ENCODE assay signal across 15 cellular contexts in genomic region chr12:106228320-106228710, GRCh38.
"Had no signal": no experiment of that assay in that cellular context is flagged by ENCODE, and none has a peak within 500 bp of the region (broad histone marks: within the 10 kb centered on the region; RNA-seq: fewer than 3 reads in every experiment).

No MANE protein-coding gene starts in this region.

- H3K4me1 ChIP-seq: prostate gland had no signal

- H3K4me3 ChIP-seq: cardiac muscle cell, gastrocnemius medialis, lower lobe of right lung, ovary, prostate gland, thyroid gland, upper lobe of right lung had no signal

- H3K27ac Mint-ChIP-seq: activated naive CD8-positive, alpha-beta T cell treated with anti-CD3 and anti-CD28 coated beads, Interleukin-2, amount 50 U/mL, for 24 hours; dendritic cell treated with granulocyte-macrophage colony-stimulating factor and Interleukin-4, amounts not matched to agents 40 ng/mL and 50 ng/mL, for 4 days had no signal

- H3K27me3 Mint-ChIP-seq: activated CD4-positive, alpha-beta memory T cell treated with anti-CD3 and anti-CD28 coated beads, Interleukin-2, amount 10 ng/mL, durations not matched to agents 7 days and 5 days; stimulated activated naive CD8-positive, alpha-beta T cell treated with anti-CD3 and anti-CD28 coated beads, Interleukin-15, Interleukin-2, amounts not matched to agents 100 ng/mL and 50 ng/mL, for 24 hours had no signal

- H3K27me3 ChIP-seq: cardiac muscle cell, gastrocnemius medialis, ovary, thyroid gland, upper lobe of right lung had no signal

- H3K9me3 Mint-ChIP-seq: activated CD4-positive, alpha-beta memory T cell treated with anti-CD3 and anti-CD28 coated beads, Interleukin-2, amount 10 ng/mL, durations not matched to agents 7 days and 5 days; activated naive CD8-positive, alpha-beta T cell treated with anti-CD3 and anti-CD28 coated beads, Interleukin-2, amount 50 U/mL, for 24 hours; dendritic cell treated with granulocyte-macrophage colony-stimulating factor and Interleukin-4, amounts not matched to agents 40 ng/mL and 50 ng/mL, for 4 days; natural killer cell treated with Interleukin-12 subunit alpha and Interleukin-12 subunit beta and Interleukin-15 and Interleukin-18, amount 100 ng/mL, for 72 hours; stimulated activated naive CD8-positive, alpha-beta T cell treated with anti-CD3 and anti-CD28 coated beads, Interleukin-15, Interleukin-2, amounts not matched to agents 100 ng/mL and 50 ng/mL, for 24 hours had no signal

- H3K36me3 Mint-ChIP-seq: natural killer cell treated with Interleukin-12 subunit alpha and Interleukin-12 subunit beta and Interleukin-15 and Interleukin-18, amount 100 ng/mL, for 72 hours had no signal

- DNase-seq: head of caudate nucleus, ovary, substantia nigra, T1000 had no signal

- H3K27ac ChIP-seq: cardiac muscle cell, gastrocnemius medialis, lower lobe of right lung, ovary, prostate gland, upper lobe of right lung had no signal

- H3K4me3 Mint-ChIP-seq: activated CD4-positive, alpha-beta memory T cell treated with anti-CD3 and anti-CD28 coated beads, Interleukin-2, amount 10 ng/mL, durations not matched to agents 7 days and 5 days; activated naive CD8-positive, alpha-beta T cell treated with anti-CD3 and anti-CD28 coated beads, Interleukin-2, amount 50 U/mL, for 24 hours; dendritic cell treated with granulocyte-macrophage colony-stimulating factor and Interleukin-4, amounts not matched to agents 40 ng/mL and 50 ng/mL, for 4 days; natural killer cell treated with Interleukin-12 subunit alpha and Interleukin-12 subunit beta and Interleukin-15 and Interleukin-18, amount 100 ng/mL, for 72 hours; stimulated activated naive CD8-positive, alpha-beta T cell treated with anti-CD3 and anti-CD28 coated beads, Interleukin-15, Interleukin-2, amounts not matched to agents 100 ng/mL and 50 ng/mL, for 24 hours had no signal
